Comparison of ENCODE assay signal across 19 cellular contexts in genomic region chr11:39236916-39237315, GRCh38.
A peak's percentile ranks its signal among the peaks of the same experiment; 100 is the strongest.
DNase-seq lines count a peak whose midpoint lies in the region; ATAC-seq and TF ChIP-seq lines count a peak whose summit lies in the region.
"Had no signal": no experiment of that assay in that cellular context is flagged by ENCODE, and none has a peak within 500 bp of the region (broad histone marks: within the 10 kb centered on the region; RNA-seq: fewer than 3 reads in every experiment).

No MANE protein-coding gene starts in this region.

- H4K20me1 ChIP-seq in SK-N-SH (ENCODE audit: insufficient read depth): no peaks in the 10 kb centered on the region
- H4K20me1 ChIP-seq in smooth muscle cell (ENCODE audit: low read depth): no peaks in the 10 kb centered on the region
- H4K20me1 ChIP-seq in hepatocyte (ENCODE audit: insufficient read depth, poor library complexity, severe bottlenecking): no peaks in the 10 kb centered on the region
- H4K20me1 ChIP-seq: BLaER1 treated with 17β-estradiol and CSF1 and Interleukin-3, amounts not matched to agents 10 nM and 100 nM had no signal

- H3K4me1 ChIP-seq in SK-N-SH (ENCODE audit: control insufficient read depth in 1 of 2, insufficient read depth in 2 of 2, low read depth in 1 of 2, low read length in 1 of 2) (no peaks in the 10 kb centered on the region; a peak in 1 of 4 replicates), foreskin keratinocyte (no peaks in the 10 kb centered on the region), smooth muscle cell (ENCODE audit: low read depth) (no peaks in the 10 kb centered on the region), hepatocyte (ENCODE audit: insufficient read depth) (no peaks in the 10 kb centered on the region)
- H3K4me1 ChIP-seq: BLaER1 treated with 17β-estradiol and CSF1 and Interleukin-3, amounts not matched to agents 10 nM and 100 nM; Peyer's patch had no signal

- no peak for TF ChIP-seq RAD21 in SK-N-SH (IDR thresholded peaks at IDR 0.05; ENCODE audit: low read length)

- no peaks in the 10 kb centered on the region for H3K36me3 ChIP-seq in SK-N-SH (replicated peaks in 1 of 2; ENCODE audit: control insufficient read depth in 1 of 2, insufficient read depth in 2 of 2, low read length in 1 of 2)
- H3K36me3 ChIP-seq in smooth muscle cell (ENCODE audit: low read depth): no peaks in the 10 kb centered on the region
- no peaks in the 10 kb centered on the region for H3K36me3 ChIP-seq in hepatocyte (replicated peaks; ENCODE audit: insufficient read depth, low read depth)
- H3K36me3 ChIP-seq: BLaER1 treated with 17β-estradiol and CSF1 and Interleukin-3, amounts not matched to agents 10 nM and 100 nM; Peyer's patch had no signal

- H3K9ac ChIP-seq in SK-N-SH: no peak overlapping the region
- no peak overlapping the region for H3K9ac ChIP-seq in smooth muscle cell (ENCODE audit: low read depth)
- H3K9ac ChIP-seq: BLaER1 treated with 17β-estradiol and CSF1 and Interleukin-3, amounts not matched to agents 10 nM and 100 nM; GM23248 had no signal

- TF ChIP-seq EP300 in SK-N-SH (IDR thresholded peaks at IDR 0.05; ENCODE audit: borderline replicate concordance in 1 of 2, low read depth in 1 of 2, low read length in 1 of 2): no peak

- no peak overlapping the region for H2AFZ ChIP-seq in SK-N-SH (ENCODE audit: low read depth)
- H2AFZ ChIP-seq in smooth muscle cell (ENCODE audit: low read depth): peak overlapping the region; percentile 43
- H2AFZ ChIP-seq in hepatocyte: no peak overlapping the region
- H2AFZ ChIP-seq: GM23248 had no signal

- no peaks in the 10 kb centered on the region for H3K79me2 ChIP-seq in SK-N-SH (ENCODE audit: insufficient read depth)
- no peaks in the 10 kb centered on the region for H3K79me2 ChIP-seq in smooth muscle cell (ENCODE audit: low read depth)
- H3K79me2 ChIP-seq in hepatocyte: no peaks in the 10 kb centered on the region

- TF ChIP-seq CTCF in SK-N-SH (IDR thresholded peaks at IDR 0.05): no peak
- no peak for TF ChIP-seq CTCF in foreskin keratinocyte (conservative IDR thresholded peaks at IDR 0.05)
- TF ChIP-seq CTCF in smooth muscle cell (IDR thresholded peaks at IDR 0.05; ENCODE audit: borderline replicate concordance, insufficient read depth, poor library complexity, severe bottlenecking): no peak
- TF ChIP-seq CTCF in hepatocyte (IDR thresholded peaks at IDR 0.05; ENCODE audit: poor library complexity): no peak

- H3K27ac ChIP-seq in SK-N-SH (ENCODE audit: low read depth in 2 of 2, low read length in 1 of 2): no peak overlapping the region
- H3K27ac ChIP-seq in foreskin keratinocyte: no peak overlapping the region
- H3K27ac ChIP-seq in smooth muscle cell (ENCODE audit: low read depth): no peak overlapping the region
- no peak overlapping the region for H3K27ac ChIP-seq in hepatocyte
- H3K27ac ChIP-seq: BLaER1 treated with 17β-estradiol and CSF1 and Interleukin-3, amounts not matched to agents 10 nM and 100 nM; GM23248; Peyer's patch had no signal

- H3F3A ChIP-seq in SK-N-SH (replicated peaks; ENCODE audit: insufficient read depth) (no peaks in the 10 kb centered on the region), smooth muscle cell (ENCODE audit: low read depth) (no peaks in the 10 kb centered on the region)

- H3K4me2 ChIP-seq in SK-N-SH (no peak overlapping the region), smooth muscle cell (no peak overlapping the region), hepatocyte (no peak overlapping the region)
- H3K4me2 ChIP-seq: BLaER1 treated with 17β-estradiol and CSF1 and Interleukin-3, amounts not matched to agents 10 nM and 100 nM had no signal

- intact Hi-C loops in head of caudate nucleus (cut with DNase I): no loop called here

- H3K9me3 ChIP-seq in SK-N-SH: no peaks in the 10 kb centered on the region
- no peaks in the 10 kb centered on the region for H3K9me3 ChIP-seq in smooth muscle cell (replicated peaks; ENCODE audit: low read depth)
- no peaks in the 10 kb centered on the region for H3K9me3 ChIP-seq in hepatocyte (ENCODE audit: low read depth)
- H3K9me3 ChIP-seq: Peyer's patch had no signal

- no peaks in the 10 kb centered on the region for H3K27me3 ChIP-seq in SK-N-SH (ENCODE audit: insufficient read depth)
- no peaks in the 10 kb centered on the region for H3K27me3 ChIP-seq in foreskin keratinocyte
- no peaks in the 10 kb centered on the region for H3K27me3 ChIP-seq in smooth muscle cell (ENCODE audit: low read depth)
- no peaks in the 10 kb centered on the region for H3K27me3 ChIP-seq in hepatocyte
- H3K27me3 ChIP-seq: BLaER1 treated with 17β-estradiol and CSF1 and Interleukin-3, amounts not matched to agents 10 nM and 100 nM; Peyer's patch had no signal

- CTCF ChIA-PET in SK-N-SH (lab: Yijun Ruan, JAX): interaction anchor here (1.4 kb wide), 1 partner anchor 138 kb away, joined by 3 read pairs; no protein-coding TSS in a partner anchor

- ATAC-seq in SK-N-SH treated with all-trans-retinoic acid at 6 μM for 48 hours: no peak
- no peak for ATAC-seq in foreskin keratinocyte

- DNase-seq in SK-N-SH (no peak), NCI-H69 (lab: John Stamatoyannopoulos, UW) (peak; percentile 7), foreskin keratinocyte (peak; percentile 47 to 52), smooth muscle cell (lab: John Stamatoyannopoulos, UW; ENCODE audit: unreplicated experiment) (no peak), head of caudate nucleus (no peak), hepatocyte (ENCODE audit: low spot score) (no peak), NCI-H748 treated with DMSO at 0.1 percent for 48 hours (lab: John Stamatoyannopoulos, UW) (no peak)
- DNase-seq: 8988T, DMS 273 treated with DMSO at 0.1 percent for 48 hours, GM23248, HCEC 1CT, MV-4-11, NCI-H1417, NCI-H187 treated with DMSO at 0.1 percent for 48 hours, NCI-H446, Peyer's patch, SHP77 had no signal

- no peaks in the 10 kb centered on the region for H3K9me2 ChIP-seq in SK-N-SH
- H3K9me2 ChIP-seq in hepatocyte (replicated peaks; ENCODE audit: insufficient read depth): no peaks in the 10 kb centered on the region

- POLR2A ChIA-PET in SK-N-SH (lab: Yijun Ruan, JAX): no interaction called here

- H3K4me3 ChIP-seq in SK-N-SH (ENCODE audit: low read depth in 2 of 2, low read length in 1 of 2) (no peak overlapping the region), smooth muscle cell (no peak overlapping the region), hepatocyte (no peak overlapping the region)
- H3K4me3 ChIP-seq: BLaER1 treated with 17β-estradiol and CSF1 and Interleukin-3, amounts not matched to agents 10 nM and 100 nM; GM23248; Peyer's patch had no signal

- 0% methylated on average over 1 of the region's 1 CpG for WGBS in SK-N-SH (ENCODE audit: low lambda C conversion rate)
- 81% methylated on average over 1 of the region's 1 CpG for WGBS in smooth muscle cell (ENCODE audit: low lambda C conversion rate)
- WGBS in hepatocyte (ENCODE audit: low lambda C conversion rate, missing lambda C conversion rate): 48% methylated on average over 1 of the region's 1 CpG

TF ChIP-seq in SK-N-SH, 30 proteins besides CTCF, POLR2A, EP300 and RAD21:
- TF ChIP-seq TCF12 (IDR thresholded peaks at IDR 0.05) (0 out of 2 replicates have a peak, but pooled peaks have one; percentile 11), GATA2 (CRISPR knock-in tag; IDR thresholded peaks at IDR 0.05) (no peak)

TF ChIP-seq in SK-N-SH treated with all-trans-retinoic acid at 6 μM for 48 hours, 23 proteins besides CTCF, POLR2A, EP300 and RAD21:
- TF ChIP-seq OSR1 (CRISPR knock-in tag; IDR thresholded peaks at IDR 0.05) (no peak), ZFP30 (CRISPR knock-in tag; IDR thresholded peaks at IDR 0.05) (no peak), ZNF70 (CRISPR knock-in tag; IDR thresholded peaks at IDR 0.05) (no peak), ARNTL (CRISPR knock-in tag; IDR thresholded peaks at IDR 0.05; ENCODE audit: borderline replicate concordance, low read depth) (no peak), ZNF8 (CRISPR knock-in tag; IDR thresholded peaks at IDR 0.05) (no peak), GLIS3 (CRISPR knock-in tag; IDR thresholded peaks at IDR 0.05) (no peak), BACH2 (CRISPR knock-in tag; IDR thresholded peaks at IDR 0.05; ENCODE audit: borderline replicate concordance) (no peak), ISL1 (CRISPR knock-in tag; IDR thresholded peaks at IDR 0.05) (no peak), TOX (CRISPR knock-in tag; IDR thresholded peaks at IDR 0.05; ENCODE audit: borderline replicate concordance) (no peak), CREB5 (CRISPR knock-in tag; IDR thresholded peaks at IDR 0.05; ENCODE audit: low read depth) (no peak)

Comparison
In these comparisons a context has a peak if more than half of its experiments do, and no peak if none do; other contexts are left out.
1. DNase-seq: peak in NCI-H69 (single experiment) and foreskin keratinocyte (2 of 2); none in SK-N-SH (single experiment), smooth muscle cell (single experiment), head of caudate nucleus (0 of 42), hepatocyte (single experiment) and NCI-H748 treated with DMSO at 0.1 percent for 48 hours (single experiment).